ENCODE assay signal across 8 cellular contexts in genomic region chr10:124611738-124612137, GRCh38.
DNase-seq lines count a peak whose midpoint lies in the region; ATAC-seq and TF ChIP-seq lines count a peak whose summit lies in the region.

No MANE protein-coding gene starts in this region.

- H2AFZ ChIP-seq in DND-41 (ENCODE audit: low read depth, low read length): no peak overlapping the region
- H2AFZ ChIP-seq in osteoblast (ENCODE audit: low read length): no peak overlapping the region

- H3K27ac ChIP-seq in DND-41 (ENCODE audit: low read length) (peak overlapping the region; percentile 93), Peyer's patch (peak overlapping the region; percentile 35 to 57 (median 48)), osteoblast (ENCODE audit: low read depth, low read length) (no peak overlapping the region)

- no peak for TF ChIP-seq POLR2A in Peyer's patch (IDR thresholded peaks at IDR 0.05)

- H3K4me2 ChIP-seq in DND-41 (ENCODE audit: insufficient read depth, low read length): peak overlapping the region; percentile 44
- no peak overlapping the region for H3K4me2 ChIP-seq in osteoblast (ENCODE audit: insufficient read depth, low read length)

- peak; percentile 95 for DNase-seq in DND-41
- DNase-seq in Peyer's patch: peak in 2 of 3 donors; percentile 59 to 73
- peak; percentile 48 for DNase-seq in activated effector memory CD4-positive, alpha-beta T cell treated with Interleukin-2 at 50 U/mL for 16 hours
- DNase-seq in osteoblast (ENCODE audit: insufficient read length, low spot score, missing footprints): peak; percentile 84
- DNase-seq in NCI-H2227 (lab: John Stamatoyannopoulos, UW; ENCODE audit: unreplicated experiment): no peak
- DNase-seq in pons (ENCODE audit: low spot score): no peak
- no peak for DNase-seq in globus pallidus (ENCODE audit: low spot score)

- no peaks in the 10 kb centered on the region for H3K9me3 ChIP-seq in DND-41 (ENCODE audit: insufficient read depth, low read length, severe bottlenecking)
- no peaks in the 10 kb centered on the region for H3K9me3 ChIP-seq in Peyer's patch
- no peaks in the 10 kb centered on the region for H3K9me3 ChIP-seq in osteoblast (ENCODE audit: low read depth, low read length)

- H3K36me3 ChIP-seq in DND-41 (ENCODE audit: insufficient read depth, low read length) (peaks cover 34% of the 10 kb centered on the region), Peyer's patch (peaks cover 0 to 7% (median 0%) of the 10 kb centered on the region in 3 donors), osteoblast (ENCODE audit: insufficient read depth, low read length) (no peaks in the 10 kb centered on the region)

- H3K4me1 ChIP-seq in DND-41 (ENCODE audit: insufficient read depth, low read length) (peaks cover 42% of the 10 kb centered on the region), Peyer's patch (peaks cover 0 to 30% (median 14%) of the 10 kb centered on the region in 4 donors), osteoblast (ENCODE audit: insufficient read depth, low read length) (no peaks in the 10 kb centered on the region)

- H3K27me3 ChIP-seq in DND-41 (ENCODE audit: insufficient read depth, low read length, poor library complexity) (no peaks in the 10 kb centered on the region), Peyer's patch (no peaks in the 10 kb centered on the region), osteoblast (ENCODE audit: insufficient read depth, low read length) (no peaks in the 10 kb centered on the region)

- H4K20me1 ChIP-seq in DND-41 (ENCODE audit: insufficient read depth, low read length) (peaks cover 3% of the 10 kb centered on the region; the same call in 1 of the 2 replicates), osteoblast (ENCODE audit: insufficient read depth, low read length) (no peaks in the 10 kb centered on the region)

- H3K9ac ChIP-seq in DND-41 (ENCODE audit: low read depth, low read length): peak overlapping the region; percentile 46

- ATAC-seq in DND-41 (ENCODE audit: insufficient read depth, low read depth): peak; percentile 84
- no peak for ATAC-seq in GM21717 (IDR thresholded peaks at IDR 0.05; ENCODE audit: unreplicated experiment)

- TF ChIP-seq CTCF in DND-41 (IDR thresholded peaks at IDR 0.05; ENCODE audit: borderline replicate concordance, extremely low read depth, low read length, poor library complexity, severe bottlenecking) (peak; percentile 41), Peyer's patch (IDR thresholded peaks at IDR 0.05) (no peak), osteoblast (IDR thresholded peaks at IDR 0.05; ENCODE audit: extremely low read depth, low read depth, low read length) (no peak)

- H3K79me2 ChIP-seq in DND-41 (ENCODE audit: insufficient read depth, low read length): peaks cover 17% of the 10 kb centered on the region
- H3K79me2 ChIP-seq in osteoblast (ENCODE audit: insufficient read depth, low read length): no peaks in the 10 kb centered on the region

- peak overlapping the region in 1 of 2 experiments; percentile 22; a peak in 1 of 4 replicates for H3K4me3 ChIP-seq in DND-41 (ENCODE audit: low read depth in 1 of 2, low read length in 2 of 2)
- no peak overlapping the region for H3K4me3 ChIP-seq in Peyer's patch
- H3K4me3 ChIP-seq in osteoblast (ENCODE audit: insufficient read depth, low read length): no peak overlapping the region

Comparison
In these comparisons a context has a peak if more than half of its experiments do, and no peak if none do; other contexts are left out.
1. DNase-seq: peak in DND-41 (single experiment), Peyer's patch (2 of 3), activated effector memory CD4-positive, alpha-beta T cell treated with Interleukin-2 at 50 U/mL for 16 hours (single experiment) and osteoblast (single experiment); none in NCI-H2227 (single experiment), pons (single experiment) and globus pallidus (single experiment).